8 cellular contexts compared by ENCODE assay signal in genomic region chrX:134388161-134389109, GRCh38. TPM values are rescaled to one million over a fixed set of nuclear protein-coding genes. Genes with fewer than 3 reads are reported as not detected.
DNase-seq lines count a peak whose midpoint lies in the region; ATAC-seq, FAIRE-seq and TF ChIP-seq lines count a peak whose summit lies in the region.

No MANE protein-coding gene starts in this region.

- ATAC-seq in GM18909 (IDR thresholded peaks at IDR 0.05; ENCODE audit: poor library complexity, unreplicated experiment) (peak; percentile 99), HG02840 (IDR thresholded peaks at IDR 0.05; ENCODE audit: low FRiP score, unreplicated experiment) (peak; percentile 96), pancreas (peak; percentile 40 to 78 (median 56)), heart left ventricle (no peak)

- H3K27ac ChIP-seq in pancreas: no peak overlapping the region
- no peak overlapping the region for H3K27ac ChIP-seq in heart left ventricle

- H3K4me1 Mint-ChIP-seq in HFFc6 (ENCODE audit: low read depth): no peaks in the 10 kb centered on the region

- no peak overlapping the region for H3K4me3 Mint-ChIP-seq in HFFc6

- intact Hi-C loops in pancreas (cut with DNase I) (no loop called here), heart left ventricle (cut with DNase I) (no loop called here)

- H3K9me3 Mint-ChIP-seq in HFFc6: no peaks in the 10 kb centered on the region

- H3K4me3 ChIP-seq in pancreas: no peak overlapping the region
- H3K4me3 ChIP-seq in heart left ventricle: no peak overlapping the region

- peaks cover 6% of the 10 kb centered on the region; the same call in 1 of the 2 replicates for H3K36me3 Mint-ChIP-seq in HFFc6 (ENCODE audit: low read depth)

- no peaks in the 10 kb centered on the region for H3K27me3 Mint-ChIP-seq in HFFc6 (ENCODE audit: insufficient read depth)

- H3K4me1 ChIP-seq in pancreas (peaks cover 0 to 3% (median 0%) of the 10 kb centered on the region in 3 donors), heart left ventricle (no peaks in the 10 kb centered on the region)

- DNase-seq in NAMALWA (ENCODE audit: low spot score) (peak; percentile 83), pancreas (no peak), HFFc6 (no peak), heart left ventricle (no peak), NCI-H1092 (lab: John Stamatoyannopoulos, UW) (no peak)
- no peak for DNase-seq in NK-92 treated with Interleukin-12 subunit alpha and Interleukin-12 subunit beta, amount 100 ng/mL, for 24 hours (lab: John Stamatoyannopoulos, UW)

- no peak for FAIRE-seq in pancreas (lab: Jason Lieb, UNC)

- TF ChIP-seq CTCF in pancreas (IDR thresholded peaks at IDR 0.05): no peak
- TF ChIP-seq CTCF in HFFc6 (IDR thresholded peaks at IDR 0.05): no peak
- TF ChIP-seq CTCF in heart left ventricle (IDR thresholded peaks at IDR 0.05): no peak

- no peak overlapping the region for H3K27ac Mint-ChIP-seq in HFFc6

- WGBS in pancreas, 2 donors: 36 to 37% methylated on average over 9 of the region's 9 CpGs
- 61 to 80% (median 74%) methylated on average over 9 of the region's 9 CpGs for whole genome bisulfite sequencing in heart left ventricle, 4 donors

- no peaks in the 10 kb centered on the region for H3K36me3 ChIP-seq in pancreas
- H3K36me3 ChIP-seq in heart left ventricle: peaks cover 0 to 21% (median 0%) of the 10 kb centered on the region in 9 donors

- TF ChIP-seq POLR2A in heart left ventricle (IDR thresholded peaks at IDR 0.05): no peak

- H3K9me3 ChIP-seq in pancreas (no peaks in the 10 kb centered on the region), heart left ventricle (no peaks in the 10 kb centered on the region)

- H3K27me3 ChIP-seq in pancreas (peaks cover 0 to 4% (median 0%) of the 10 kb centered on the region in 4 donors), heart left ventricle (peaks cover 0 to 6% (median 0%) of the 10 kb centered on the region in 9 donors)

RNA-seq across cellular contexts. Expression of gene PHF6, which starts 15.3 kb away (rescaled TPM):
- 10 to 100 TPM in 2 of 6 donors, 1 to 10 TPM in 4; 4.7 to 12.4 (median 8.5) TPM for total RNA-seq in pancreas
- polyA plus RNA-seq in pancreas: 1 to 10 TPM; 2.4 to 5.2 TPM
- 10 to 100 TPM; 23.9 to 30.3 (median 25.5) TPM for total RNA-seq in HFFc6 (2021; fragmentation: NEBNext Ultra II Directional; extraction: Animal tissue kit (Norgen Biotek cat#: 25700))
- total RNA-seq in heart left ventricle: 10 to 100 TPM in 4 of 9 donors, 1 to 10 TPM in 5; 6.8 to 13.3 (median 10.0) TPM
- 1 to 10 TPM; 3.5 to 6.8 TPM for polyA plus RNA-seq in heart left ventricle

Comparison
In these comparisons a context has a peak if more than half of its experiments do, and no peak if none do; other contexts are left out.
1. ATAC-seq: peak in GM18909 (single experiment), HG02840 (single experiment) and pancreas (4 of 4); none in heart left ventricle (0 of 4).